9 cellular contexts compared by ENCODE assay signal in genomic region chr19:54178581-54179261, GRCh38. TPM values are rescaled to one million over a fixed set of nuclear protein-coding genes. Genes with fewer than 3 reads are reported as not detected.
A peak's percentile ranks its signal among the peaks of the same experiment; 100 is the strongest.
DNase-seq lines count a peak whose midpoint lies in the region; ATAC-seq and TF ChIP-seq lines count a peak whose summit lies in the region.
"Had no signal": no experiment of that assay in that cellular context is flagged by ENCODE, and none has a peak within 500 bp of the region (broad histone marks: within the 10 kb centered on the region; RNA-seq: fewer than 3 reads in every experiment).

No MANE protein-coding gene starts in this region.

- H3K27me3 ChIP-seq in CD8-positive, alpha-beta T cell (ENCODE audit: insufficient read depth, low read length): no peaks in the 10 kb centered on the region
- no peaks in the 10 kb centered on the region for H3K27me3 ChIP-seq in IMR-90 (ENCODE audit: control insufficient read depth, insufficient read depth, low read length)

- no peak overlapping the region for H2BK5ac ChIP-seq in IMR-90 (ENCODE audit: low read depth, low read length, poor library complexity, severe bottlenecking)

- CTCF ChIA-PET in CD8-positive, alpha-beta T cell (lab: Charles Lee): no interaction called here
- CTCF ChIA-PET in IMR-90 (lab: Yijun Ruan, JAX): no interaction called here

- no peak overlapping the region for H2AK5ac ChIP-seq in IMR-90 (ENCODE audit: low read depth, low read length)

- TF ChIP-seq CTCF in CD8-positive, alpha-beta T cell (IDR thresholded peaks at IDR 0.05): no peak
- no peak for TF ChIP-seq CTCF in IMR-90 (conservative IDR thresholded peaks at IDR 0.05; ENCODE audit: low read depth, low read length)

- H2BK15ac ChIP-seq in IMR-90 (ENCODE audit: low read depth, low read length): no peak overlapping the region

- H3K4me1 ChIP-seq in CD8-positive, alpha-beta T cell (ENCODE audit: insufficient read depth, low read length): no peaks in the 10 kb centered on the region
- H3K4me1 ChIP-seq in IMR-90 (ENCODE audit: control insufficient read depth, insufficient read depth, low read length) (no peaks in the 10 kb centered on the region), mesodermal cell (ENCODE audit: control insufficient read depth, insufficient read depth, low read length, poor library complexity, severe bottlenecking) (no peaks in the 10 kb centered on the region)

- peak; percentile 100 for ATAC-seq in CD8-positive, alpha-beta T cell
- ATAC-seq in IMR-90 (ENCODE audit: low read depth): peak; percentile 56; the same call in 1 of the 2 replicates
- ATAC-seq in activated T-cell treated with anti-CD3 and anti-CD28 coated beads, Interleukin-2, amount 50 U/mL, for 4 hours: peak; percentile 89 to 95
- ATAC-seq in HG03139 (IDR thresholded peaks at IDR 0.05; ENCODE audit: unreplicated experiment): no peak
- ATAC-seq in HG03432 (IDR thresholded peaks at IDR 0.05; ENCODE audit: unreplicated experiment): no peak
- ATAC-seq in HG03196 (IDR thresholded peaks at IDR 0.05; ENCODE audit: unreplicated experiment): no peak
- no peak for ATAC-seq in GM21360 (IDR thresholded peaks at IDR 0.05; ENCODE audit: unreplicated experiment)

- H4K20me1 ChIP-seq in IMR-90 (ENCODE audit: insufficient read depth, low read length): peaks cover 9% of the 10 kb centered on the region

- H3K27ac Mint-ChIP-seq in CD8-positive, alpha-beta T cell: no peak overlapping the region

- H3K9me3 ChIP-seq in CD8-positive, alpha-beta T cell (ENCODE audit: low read length): no peaks in the 10 kb centered on the region
- H3K9me3 ChIP-seq in IMR-90 (ENCODE audit: control insufficient read depth, insufficient read depth, low read length) (no peaks in the 10 kb centered on the region), mesodermal cell (ENCODE audit: control insufficient read depth, low read length) (no peaks in the 10 kb centered on the region)

- H3K23ac ChIP-seq in IMR-90 (ENCODE audit: low read depth, low read length): no peak overlapping the region

- no peak overlapping the region for H3K14ac ChIP-seq in IMR-90 (replicated peaks; ENCODE audit: low read depth, low read length)

- peak in 1 of 7 experiments; percentile 45 for DNase-seq in CD8-positive, alpha-beta T cell
- DNase-seq in IMR-90: no peak
- no peak for DNase-seq in activated T-cell treated with anti-CD3 and anti-CD28 coated beads, Interleukin-2, amount 50 U/mL, for 4 hours

- no peak overlapping the region for H4K91ac ChIP-seq in IMR-90 (ENCODE audit: insufficient read depth, low read depth, low read length)

- no peaks in the 10 kb centered on the region for H3K27me3 Mint-ChIP-seq in CD8-positive, alpha-beta T cell (ENCODE audit: low read depth)
- no peaks in the 10 kb centered on the region for H3K27me3 Mint-ChIP-seq in activated T-cell treated with anti-CD3 and anti-CD28 coated beads, Interleukin-2, amount 50 U/mL, for 4 hours (ENCODE audit: low read depth)

- no TSS peak for BruUV-seq in IMR-90 (replicated peaks; lab: Mats Ljungman, UMichigan)

- no peak overlapping the region for H3K27ac ChIP-seq in CD8-positive, alpha-beta T cell (ENCODE audit: low read depth, low read length)
- no peak overlapping the region for H3K27ac ChIP-seq in IMR-90 (ENCODE audit: insufficient read depth, low read length)
- peak overlapping the region; percentile 36 for H3K27ac ChIP-seq in mesodermal cell (ENCODE audit: low read depth, low read length, severe bottlenecking)
- H3K27ac ChIP-seq: SK-N-MC had no signal

- H3K9me1 ChIP-seq in IMR-90 (ENCODE audit: insufficient read depth, low read length): no peaks in the 10 kb centered on the region

- H3K4me1 Mint-ChIP-seq in CD8-positive, alpha-beta T cell (ENCODE audit: low read depth): no peaks in the 10 kb centered on the region
- no peaks in the 10 kb centered on the region for H3K4me1 Mint-ChIP-seq in activated T-cell treated with anti-CD3 and anti-CD28 coated beads, Interleukin-2, amount 50 U/mL, for 4 hours (ENCODE audit: low read depth)

- no peak overlapping the region for H3K4me3 Mint-ChIP-seq in CD8-positive, alpha-beta T cell
- no peak overlapping the region for H3K4me3 Mint-ChIP-seq in activated T-cell treated with anti-CD3 and anti-CD28 coated beads, Interleukin-2, amount 50 U/mL, for 4 hours

- in situ Hi-C loops in IMR-90 (cut with MboI; ENCODE audit: low sequenced_read_pairs): no loop called here

- H3K18ac ChIP-seq in IMR-90 (ENCODE audit: low read depth, low read length): no peak overlapping the region

- no peaks in the 10 kb centered on the region for H3K36me3 ChIP-seq in CD8-positive, alpha-beta T cell (ENCODE audit: insufficient read depth, low read length)
- peaks cover 45% of the 10 kb centered on the region for H3K36me3 ChIP-seq in IMR-90 (ENCODE audit: control insufficient read depth, insufficient read depth, low read length)
- peaks cover 76% of the 10 kb centered on the region for H3K36me3 ChIP-seq in mesodermal cell (ENCODE audit: control insufficient read depth, insufficient read depth, low read length)

- H3K56ac ChIP-seq in IMR-90 (ENCODE audit: extremely low read depth, insufficient read depth, low read length): no peak overlapping the region

- no peak for TF ChIP-seq RAD21 in IMR-90 (IDR thresholded peaks at IDR 0.05; ENCODE audit: low read length)

- no peak overlapping the region for H2AK9ac ChIP-seq in IMR-90 (replicated peaks; ENCODE audit: low read depth, low read length, poor library complexity)

- H3K9me3 Mint-ChIP-seq in CD8-positive, alpha-beta T cell: no peaks in the 10 kb centered on the region
- H3K9me3 Mint-ChIP-seq in activated T-cell treated with anti-CD3 and anti-CD28 coated beads, Interleukin-2, amount 50 U/mL, for 4 hours: no peaks in the 10 kb centered on the region

- peaks cover 26% of the 10 kb centered on the region for H3K36me3 Mint-ChIP-seq in CD8-positive, alpha-beta T cell
- H3K36me3 Mint-ChIP-seq in activated T-cell treated with anti-CD3 and anti-CD28 coated beads, Interleukin-2, amount 50 U/mL, for 4 hours (ENCODE audit: insufficient read depth): peaks cover 14% of the 10 kb centered on the region

- dilution Hi-C loops in IMR-90 (cut with HindIII; ENCODE audit: low sequenced_read_pairs, unreplicated experiment): no loop called here

- no peak overlapping the region for H2AFZ ChIP-seq in IMR-90 (replicated peaks; ENCODE audit: low read length, poor library complexity)

- no peak overlapping the region for H2BK20ac ChIP-seq in IMR-90 (ENCODE audit: low read depth, low read length)

- no peak overlapping the region for H2BK120ac ChIP-seq in IMR-90 (ENCODE audit: low read depth, low read length)

- no peak overlapping the region for H3K4me2 ChIP-seq in IMR-90 (ENCODE audit: low read depth, low read length)

- 75% methylated on average over 16 of the region's 23 CpGs; no CpG with 5 or more reads in 1 of the 2 experiments for WGBS in IMR-90 (ENCODE audit: extremely low coverage in 2 of 2, insufficient read length in 1 of 2), 2 experiments
- 92 to 98% methylated on average over 21 to 23 of the region's 23 CpGs for WGBS in mesodermal cell (ENCODE audit: insufficient coverage in 2 of 2), 2 experiments

- H3K9ac ChIP-seq in IMR-90 (ENCODE audit: low read depth, low read length): no peak overlapping the region

- H3K4ac ChIP-seq in IMR-90 (ENCODE audit: low read depth, low read length): no peak overlapping the region

- H3K79me1 ChIP-seq in IMR-90 (ENCODE audit: low read depth in 1 of 2, low read length in 2 of 2): peaks cover 4 to 9% of the 10 kb centered on the region in 2 experiments; a peak in 3 of 4 replicates

- H4K5ac ChIP-seq in IMR-90 (ENCODE audit: low read depth, low read length): no peak overlapping the region

- intact Hi-C loops in CD8-positive, alpha-beta T cell (cut with DNase I, micrococcal nuclease): no loop called here
- intact Hi-C loops in IMR-90 (cut with micrococcal nuclease): no loop called here

- no peak overlapping the region for H3K4me3 ChIP-seq in CD8-positive, alpha-beta T cell (ENCODE audit: low read depth, low read length)
- H3K4me3 ChIP-seq in IMR-90 (ENCODE audit: insufficient read depth, low read depth, low read length): no peak overlapping the region
- H3K4me3 ChIP-seq in mesodermal cell (ENCODE audit: extremely low read depth, insufficient read depth, low read length, poor library complexity, severe bottlenecking): no peak overlapping the region
- H3K4me3 ChIP-seq: SK-N-MC had no signal

- POLR2A ChIA-PET in CD8-positive, alpha-beta T cell (lab: Charles Lee): interaction anchor here (1.7 kb wide), 1 partner anchor 11 kb away, joined by 3 read pairs; the partner anchor contains the start of gene MBOAT7
- POLR2A ChIA-PET in IMR-90 (lab: Charles Lee; ENCODE audit: unreplicated experiment): no interaction called here

- no peak overlapping the region for H4K8ac ChIP-seq in IMR-90 (ENCODE audit: low read depth in 2 of 2, low read length in 2 of 2)

- TF ChIP-seq POLR2A in IMR-90 (IDR thresholded peaks at IDR 0.05; ENCODE audit: low read depth, low read length): no peak

RNA-seq across cellular contexts. Expression of gene TMC4, which starts 5.8 kb away (rescaled TPM):
- total RNA-seq in CD8-positive, alpha-beta T cell: not detected
- total RNA-seq in IMR-90 (2012; rRNA removed): 0.28 and 0.72 TPM in 2 replicates
- 1.1 and 1.3 TPM in 2 replicates for polyA plus RNA-seq in IMR-90 (2012; rRNA removed)
- 2.3 and 2.6 TPM in 2 replicates for polyA plus RNA-seq in IMR-90 (2012; cell fraction: cytosol; rRNA removed)
- polyA plus RNA-seq in IMR-90 (2012; cell fraction: nucleus; rRNA removed; ENCODE audit: low replicate concordance): 3.1 and 5.7 TPM in 2 replicates
- total RNA-seq in activated T-cell treated with anti-CD3 and anti-CD28 coated beads, Interleukin-2, amount 50 U/mL, for 4 hours: under 1 TPM; 0.63 to 0.98 (median 0.79) TPM
- polyA plus RNA-seq in mesodermal cell (2013, experiment 1 of 2): 0.63 TPM
- 0.76 TPM for polyA plus RNA-seq in mesodermal cell (2013, experiment 2 of 2)

RNA-seq across cellular contexts. Expression of gene MBOAT7, which starts 10.7 kb away (rescaled TPM):
- 10 to 100 TPM; 10.0 to 13.1 TPM for total RNA-seq in CD8-positive, alpha-beta T cell
- 9.2 and 11.3 TPM in 2 replicates for total RNA-seq in IMR-90 (2012; rRNA removed)
- polyA plus RNA-seq in IMR-90 (2012; rRNA removed): 121 and 137 TPM in 2 replicates
- 132 and 169 TPM in 2 replicates for polyA plus RNA-seq in IMR-90 (2012; cell fraction: cytosol; rRNA removed)
- 124 and 275 TPM in 2 replicates for polyA plus RNA-seq in IMR-90 (2012; cell fraction: nucleus; rRNA removed; ENCODE audit: low replicate concordance)
- 100 to 1,000 TPM in 2 of 3 donors, 10 to 100 TPM in 1; 96.3 to 122 (median 108) TPM for total RNA-seq in activated T-cell treated with anti-CD3 and anti-CD28 coated beads, Interleukin-2, amount 50 U/mL, for 4 hours
- polyA plus RNA-seq in mesodermal cell (2013, experiment 1 of 2): 240 TPM
- 192 TPM for polyA plus RNA-seq in mesodermal cell (2013, experiment 2 of 2)

RNA-seq across cellular contexts. Expression of gene TSEN34, which starts 12.4 kb away (rescaled TPM):
- 10 to 100 TPM; 13.9 to 14.6 TPM for total RNA-seq in CD8-positive, alpha-beta T cell
- 32.1 and 34.4 TPM in 2 replicates for total RNA-seq in IMR-90 (2012; rRNA removed)
- 69.4 and 85.4 TPM in 2 replicates for polyA plus RNA-seq in IMR-90 (2012; rRNA removed)
- polyA plus RNA-seq in IMR-90 (2012; cell fraction: cytosol; rRNA removed): 76.0 and 115 TPM in 2 replicates
- 23.3 and 54.8 TPM in 2 replicates for polyA plus RNA-seq in IMR-90 (2012; cell fraction: nucleus; rRNA removed; ENCODE audit: low replicate concordance)
- 10 to 100 TPM; 22.7 to 29.1 (median 25.9) TPM for total RNA-seq in activated T-cell treated with anti-CD3 and anti-CD28 coated beads, Interleukin-2, amount 50 U/mL, for 4 hours
- 54.2 TPM for polyA plus RNA-seq in mesodermal cell (2013, experiment 1 of 2)
- polyA plus RNA-seq in mesodermal cell (2013, experiment 2 of 2): 41.3 TPM

RNA-seq across cellular contexts. Expression of gene LENG1, which starts 19.2 kb away (rescaled TPM):
- 10 to 100 TPM; 15.5 to 15.8 TPM for total RNA-seq in CD8-positive, alpha-beta T cell
- 2.7 and 5.0 TPM in 2 replicates for total RNA-seq in IMR-90 (2012; rRNA removed)
- 5.3 and 6.1 TPM in 2 replicates for polyA plus RNA-seq in IMR-90 (2012; rRNA removed)
- 4.1 and 8.6 TPM in 2 replicates for polyA plus RNA-seq in IMR-90 (2012; cell fraction: cytosol; rRNA removed)
- polyA plus RNA-seq in IMR-90 (2012; cell fraction: nucleus; rRNA removed; ENCODE audit: low replicate concordance): 2.3 and 4.0 TPM in 2 replicates
- total RNA-seq in activated T-cell treated with anti-CD3 and anti-CD28 coated beads, Interleukin-2, amount 50 U/mL, for 4 hours: 1 to 10 TPM; 5.6 to 9.7 (median 9.2) TPM
- 6.3 TPM for polyA plus RNA-seq in mesodermal cell (2013, experiment 1 of 2)
- polyA plus RNA-seq in mesodermal cell (2013, experiment 2 of 2): 5.9 TPM

RNA-seq across cellular contexts. Expression of gene RPS9, which starts 21.9 kb away (rescaled TPM):
- total RNA-seq in CD8-positive, alpha-beta T cell: 1,000 to 10,000 TPM; 2,006 to 2,016 TPM
- 1,531 and 2,225 TPM in 2 replicates for total RNA-seq in IMR-90 (2012; rRNA removed)
- 2,323 and 2,588 TPM in 2 replicates for polyA plus RNA-seq in IMR-90 (2012; rRNA removed)
- 5,840 and 5,869 TPM in 2 replicates for polyA plus RNA-seq in IMR-90 (2012; cell fraction: cytosol; rRNA removed)
- polyA plus RNA-seq in IMR-90 (2012; cell fraction: nucleus; rRNA removed; ENCODE audit: low replicate concordance): 1,199 and 1,463 TPM in 2 replicates
- 1,000 to 10,000 TPM; 2,430 to 2,508 (median 2,489) TPM for total RNA-seq in activated T-cell treated with anti-CD3 and anti-CD28 coated beads, Interleukin-2, amount 50 U/mL, for 4 hours
- polyA plus RNA-seq in mesodermal cell (2013, experiment 1 of 2): 1,693 TPM
- 1,592 TPM for polyA plus RNA-seq in mesodermal cell (2013, experiment 2 of 2)

Comparison
In these comparisons a context has a peak if more than half of its experiments do, and no peak if none do; other contexts are left out.
1. ATAC-seq: peak in CD8-positive, alpha-beta T cell (single experiment), IMR-90 (single experiment) and activated T-cell treated with anti-CD3 and anti-CD28 coated beads, Interleukin-2, amount 50 U/mL, for 4 hours (2 of 2); none in HG03139 (single experiment), HG03432 (single experiment), HG03196 (single experiment) and GM21360 (single experiment).